ENCODE assay signal across 8 cellular contexts in the genomic region with DNA sequence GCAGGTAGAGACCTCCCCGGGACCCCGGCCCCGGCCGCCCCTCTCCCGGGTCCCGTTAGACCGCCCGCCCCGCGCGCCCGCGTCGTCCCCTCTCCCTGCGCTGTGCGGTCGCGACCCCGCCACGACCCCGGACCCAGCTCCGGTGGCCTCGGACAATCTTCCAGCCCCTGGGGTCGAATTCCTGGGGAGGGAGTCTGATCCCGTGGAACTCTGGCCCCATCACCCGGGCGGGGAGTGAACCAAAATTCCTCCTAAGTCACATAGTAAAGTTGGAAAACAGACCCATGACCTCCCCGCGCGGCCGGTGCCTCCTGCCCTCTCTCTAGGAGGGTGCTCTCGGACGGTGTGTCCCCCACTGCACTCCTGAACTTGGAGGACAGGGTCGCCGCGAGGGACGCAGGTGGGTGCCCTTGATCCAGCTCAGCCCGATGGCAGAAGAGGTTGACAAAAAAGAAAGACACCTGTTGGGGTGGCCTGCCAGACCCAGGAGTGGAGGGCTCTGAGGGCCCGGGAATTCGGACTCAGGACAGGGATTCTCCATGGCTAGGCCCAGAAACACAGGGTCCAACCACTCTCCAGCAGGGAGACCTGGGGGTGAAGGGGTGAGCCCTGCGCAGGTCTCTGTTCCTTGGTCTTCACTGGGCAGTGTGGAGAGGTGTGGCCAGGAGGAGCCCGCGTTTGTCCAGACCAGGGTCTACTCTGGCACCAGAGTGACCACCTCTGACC. TPM values are rescaled to one million over a fixed set of nuclear protein-coding genes. Genes with fewer than 3 reads are reported as not detected.
DNase-seq lines count a peak whose midpoint lies in the region; ATAC-seq and TF ChIP-seq lines count a peak whose summit lies in the region.

No MANE protein-coding gene starts in this region.

- H3K27me3 Mint-ChIP-seq in activated B cell treated with CpG ODN at 0.5 μM for 24 hours, result peaks cover 21% of the 10 kb centered on the region

- H3K27me3 ChIP-seq in cardiac muscle cell, result no peaks in the 10 kb centered on the region

- peak overlapping the region; percentile 81 for H3K4me3 Mint-ChIP-seq in activated B cell treated with CpG ODN at 0.5 μM for 24 hours

- peak overlapping the region; percentile 43 for H3K4me3 ChIP-seq in cardiac muscle cell

- no peaks in the 10 kb centered on the region for H3K9me3 Mint-ChIP-seq in activated B cell treated with CpG ODN at 0.5 μM for 24 hours

- ATAC-seq in activated B cell treated with CpG ODN at 0.5 μM for 24 hours (ENCODE audit: low read depth), result no peak

- CTCF ChIA-PET in activated B cell treated with CpG ODN at 0.5 μM for 24 hours (lab: Charles Lee), result no interaction called here

- peaks cover 20% of the 10 kb centered on the region for H3K4me1 ChIP-seq in cardiac muscle cell (ENCODE audit: low read depth)

- intact Hi-C loops in activated B cell treated with CpG ODN at 0.5 μM for 24 hours (cut with micrococcal nuclease), result no loop called here
- intact Hi-C loops in posterior vena cava (cut with DNase I), result loop anchor here in 1 of 2 donors (10.0 kb wide), 1 partner anchor 85 kb away; no protein-coding TSS in a partner anchor

- no peak for TF ChIP-seq CTCF in activated B cell treated with CpG ODN at 0.5 μM for 24 hours (IDR thresholded peaks at IDR 0.05)
- no peak for TF ChIP-seq CTCF in cardiac muscle cell (IDR thresholded peaks at IDR 0.05; ENCODE audit: low read depth, low read length)

- H3K36me3 Mint-ChIP-seq in activated B cell treated with CpG ODN at 0.5 μM for 24 hours (ENCODE audit: low read depth), result no peaks in the 10 kb centered on the region

- no peak overlapping the region for H3K27ac Mint-ChIP-seq in activated B cell treated with CpG ODN at 0.5 μM for 24 hours

- POLR2A ChIA-PET in activated B cell treated with CpG ODN at 0.5 μM for 24 hours (lab: Charles Lee), result interaction anchor here (1.1 to 1.7 kb wide), 2 partner anchors 11 to 28 kb away, joined by 3 to 11 read pairs; no protein-coding TSS in a partner anchor

- DNase-seq in EH (ENCODE audit: low read depth), result peak; percentile 48
- no peak for DNase-seq in activated B cell treated with CpG ODN at 0.5 μM for 24 hours
- DNase-seq in cardiac muscle cell (ENCODE audit: low read depth in 1 of 2, low spot score in 1 of 2), result peak in 1 of 2 donors; percentile 50
- peak; percentile 91 for DNase-seq in posterior vena cava (ENCODE audit: low spot score)
- DNase-seq in NCI-H1092 treated with DMSO at 0.1 percent for 48 hours (lab: John Stamatoyannopoulos, UW), result no peak
- no peak for DNase-seq in central memory CD4-positive, alpha-beta T cell
- DNase-seq in SIG-M5 (lab: John Stamatoyannopoulos, UW), result no peak
- no peak for DNase-seq in NK-92 (lab: John Stamatoyannopoulos, UW; ENCODE audit: unreplicated experiment)

- H3K4me1 Mint-ChIP-seq in activated B cell treated with CpG ODN at 0.5 μM for 24 hours, result peaks cover 24% of the 10 kb centered on the region

- H3K9me3 ChIP-seq in cardiac muscle cell (ENCODE audit: low read depth), result no peaks in the 10 kb centered on the region

- H3K36me3 ChIP-seq in cardiac muscle cell, result no peaks in the 10 kb centered on the region

- H3K27ac ChIP-seq in cardiac muscle cell, result peak overlapping the region; percentile 73

RNA-seq across cellular contexts. Expression of a gene that starts 0.5 kb away (rescaled TPM):
- total RNA-seq in activated B cell treated with CpG ODN at 0.5 μM for 24 hours (0.11 TPM in 1 of 2 replicates, not detected in the other), cardiac muscle cell (28.8 and 44.2 TPM in 2 replicates), posterior vena cava (10 to 100 TPM; 79.6 to 99.6 TPM)
- polyA plus RNA-seq in cardiac muscle cell, result 51.9 and 65.5 TPM in 2 replicates

RNA-seq across cellular contexts. Expression of a gene that starts 29.8 kb away (rescaled TPM):
- total RNA-seq in activated B cell treated with CpG ODN at 0.5 μM for 24 hours (224 and 233 TPM in 2 replicates), cardiac muscle cell (96.5 and 101 TPM in 2 replicates), posterior vena cava (100 to 1,000 TPM; 210 to 267 TPM)
- 61.2 and 65.2 TPM in 2 replicates for polyA plus RNA-seq in cardiac muscle cell

RNA-seq across cellular contexts. Expression of a gene that starts 34.1 kb away (rescaled TPM):
- total RNA-seq in activated B cell treated with CpG ODN at 0.5 μM for 24 hours (1.1 TPM in 1 of 2 replicates, not detected in the other), cardiac muscle cell (3.9 TPM in 1 of 2 replicates, not detected in the other), posterior vena cava (not detected)
- polyA plus RNA-seq in cardiac muscle cell, result 4.7 and 6.2 TPM in 2 replicates

RNA-seq across cellular contexts. Expression of a gene that starts 41.8 kb away (rescaled TPM):
- 1.7 and 2.1 TPM in 2 replicates for total RNA-seq in activated B cell treated with CpG ODN at 0.5 μM for 24 hours
- 0.78 and 1.9 TPM in 2 replicates for total RNA-seq in cardiac muscle cell
- polyA plus RNA-seq in cardiac muscle cell, result 1.9 and 2.9 TPM in 2 replicates
- 10 to 100 TPM; 51.9 to 78.0 TPM for total RNA-seq in posterior vena cava

Comparison
In these comparisons a context has a peak if more than half of its experiments do, and no peak if none do; other contexts are left out.
1. DNase-seq: peak in EH (single experiment) and posterior vena cava (single experiment); none in activated B cell treated with CpG ODN at 0.5 μM for 24 hours (single experiment), NCI-H1092 treated with DMSO at 0.1 percent for 48 hours (single experiment), central memory CD4-positive, alpha-beta T cell (single experiment), SIG-M5 (single experiment) and NK-92 (single experiment).
2. RNA of a gene that starts 0.5 kb away (total RNA-seq): 79.6 to 99.6 TPM in posterior vena cava and 28.8 to 44.2 TPM in cardiac muscle cell; 0.11 TPM in activated B cell treated with CpG ODN at 0.5 μM for 24 hours; every median in the first group is over 10 times any median in the second.